Comparison of ENCODE assay signal across 25 cellular contexts in the genomic region with DNA sequence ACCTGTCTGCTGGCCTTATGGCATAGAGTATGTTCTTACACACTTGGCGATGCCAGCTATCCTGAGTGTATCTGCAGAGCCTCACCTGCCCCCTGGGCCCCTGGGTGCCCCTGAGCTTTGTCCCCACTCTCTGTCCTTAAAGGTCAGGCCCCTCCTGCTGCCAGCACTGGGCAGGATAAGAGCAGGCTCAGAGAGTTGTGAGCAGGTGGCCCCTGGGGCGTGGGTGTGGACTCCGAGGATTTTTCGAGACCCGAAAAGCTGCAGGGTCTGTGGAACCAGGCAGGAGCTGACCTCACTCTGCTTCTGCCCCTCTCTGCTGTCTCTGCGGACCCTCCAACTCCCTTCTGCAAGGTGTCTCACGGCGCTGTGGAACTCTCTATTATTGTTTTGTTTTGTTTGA. TPM values are rescaled to one million over a fixed set of nuclear protein-coding genes. Genes with fewer than 3 reads are reported as not detected.
DNase-seq lines count a peak whose midpoint lies in the region; ATAC-seq and TF ChIP-seq lines count a peak whose summit lies in the region.
"Had no signal": no experiment of that assay in that cellular context is flagged by ENCODE, and none has a peak within 500 bp of the region (broad histone marks: within the 10 kb centered on the region; RNA-seq: fewer than 3 reads in every experiment).

No MANE protein-coding gene starts in this region.

- intact Hi-C loops in activated B cell treated with CpG ODN at 0.5 μM for 24 hours (cut with micrococcal nuclease) (no loop called here), posterior vena cava (cut with DNase I) (no loop called here), Caco-2 (cut with micrococcal nuclease; ENCODE audit: unreplicated experiment) (no loop called here)

- H3K4me1 Mint-ChIP-seq in activated B cell treated with CpG ODN at 0.5 μM for 24 hours, result peaks cover 61% of the 10 kb centered on the region
- H3K4me1 Mint-ChIP-seq in Caco-2 (ENCODE audit: low read depth, unreplicated experiment), result peaks cover 26% of the 10 kb centered on the region

- no peak for TF ChIP-seq CTCF in SK-N-SH (IDR thresholded peaks at IDR 0.05)
- TF ChIP-seq CTCF in activated B cell treated with CpG ODN at 0.5 μM for 24 hours (IDR thresholded peaks at IDR 0.05), result no peak
- TF ChIP-seq CTCF in Caco-2 (IDR thresholded peaks at IDR 0.05; ENCODE audit: insufficient read depth in 1 of 2, low read depth in 1 of 2, low read length in 1 of 2, severe bottlenecking in 1 of 2, unreplicated experiment in 1 of 2), result no peak

- H3K36me3 ChIP-seq in SK-N-SH (replicated peaks in 1 of 2; ENCODE audit: control insufficient read depth in 1 of 2, insufficient read depth in 2 of 2, low read length in 1 of 2), result no peaks in the 10 kb centered on the region
- H3K36me3 ChIP-seq in Caco-2 (ENCODE audit: control insufficient read depth, insufficient read depth, low read length), result peaks cover 1% of the 10 kb centered on the region; the same call in 1 of the 2 replicates

- H3K9me3 Mint-ChIP-seq in activated B cell treated with CpG ODN at 0.5 μM for 24 hours, result no peaks in the 10 kb centered on the region
- no peaks in the 10 kb centered on the region for H3K9me3 Mint-ChIP-seq in Caco-2 (ENCODE audit: unreplicated experiment)
- H3K9me3 Mint-ChIP-seq: activated CD4-positive, alpha-beta T cell treated with anti-CD3 and anti-CD28 coated beads, Interleukin-2, amount 10 ng/mL, durations not matched to agents 7 days and 5 days; activated T-cell treated with anti-CD3 and anti-CD28 coated beads, Interleukin-2, amount 50 U/mL, for 4 hours; WTC11 had no signal

- no peak overlapping the region for H3K4me2 ChIP-seq in SK-N-SH

- ATAC-seq in SK-N-SH treated with all-trans-retinoic acid at 6 μM for 48 hours, result no peak
- ATAC-seq in activated B cell treated with CpG ODN at 0.5 μM for 24 hours (ENCODE audit: low read depth), result no peak
- no peak for ATAC-seq in GM18520 (IDR thresholded peaks at IDR 0.05; ENCODE audit: unreplicated experiment)
- ATAC-seq: activated T-cell treated with anti-CD3 and anti-CD28 coated beads, Interleukin-2, amount 50 U/mL, for 4 hours; HCT116; WTC11 had no signal

- H3K27me3 ChIP-seq in SK-N-SH (ENCODE audit: insufficient read depth) (no peaks in the 10 kb centered on the region), Caco-2 (replicated peaks; ENCODE audit: control insufficient read depth, insufficient read depth, low read length) (no peaks in the 10 kb centered on the region)

- H3K4me1 ChIP-seq in SK-N-SH (ENCODE audit: control insufficient read depth in 1 of 2, insufficient read depth in 2 of 2, low read depth in 1 of 2, low read length in 1 of 2) (peaks cover 11 to 65% of the 10 kb centered on the region in 2 experiments; a peak in 3 of 4 replicates), Caco-2 (peaks cover 14% of the 10 kb centered on the region)

- no peak overlapping the region for H3K9ac ChIP-seq in SK-N-SH

- H3K27ac Mint-ChIP-seq in activated B cell treated with CpG ODN at 0.5 μM for 24 hours (peak overlapping the region; percentile 27), Caco-2 (ENCODE audit: unreplicated experiment) (no peak overlapping the region)
- H3K27ac Mint-ChIP-seq: WTC11 had no signal

- WGBS in SK-N-SH (ENCODE audit: low lambda C conversion rate), result 96% methylated on average over 4 of the region's 8 CpGs

- peak; percentile 29 for DNase-seq in SK-N-SH
- no peak for DNase-seq in activated B cell treated with CpG ODN at 0.5 μM for 24 hours
- peak; percentile 57 for DNase-seq in islet precursor cell
- DNase-seq in posterior vena cava (ENCODE audit: low spot score), result peak; percentile 60
- DNase-seq in Caco-2, result no peak
- no peak for DNase-seq in NCI-H510A (lab: John Stamatoyannopoulos, UW)
- DNase-seq: activated CD4-positive, alpha-beta T cell treated with anti-CD3 and anti-CD28 coated beads, Interleukin-2, amount 10 ng/mL, durations not matched to agents 7 days and 5 days; activated gamma-delta T cell; activated T-cell treated with anti-CD3 and anti-CD28 coated beads, Interleukin-2, amount 50 U/mL, for 4 hours; cerebellar nuclear complex; COR-L47; Karpas-422; mesendoderm; NCI-H1417; NCI-H2107; NCI-H82; stimulated activated naive CD4-positive, alpha-beta T cell treated with Interleukin-2 at 50 U/mL for 16 hours had no signal

- no peaks in the 10 kb centered on the region for H4K20me1 ChIP-seq in SK-N-SH (ENCODE audit: insufficient read depth)

- H2AFZ ChIP-seq in SK-N-SH (ENCODE audit: low read depth), result no peak overlapping the region

- H3K4me3 ChIP-seq in SK-N-SH (ENCODE audit: low read depth in 2 of 2, low read length in 1 of 2), result no peak overlapping the region
- H3K4me3 ChIP-seq in Caco-2 (ENCODE audit: low read depth, low read length), result no peak overlapping the region
- H3K4me3 ChIP-seq: skin epidermis, thoracic aorta had no signal

- no peaks in the 10 kb centered on the region for H3K9me2 ChIP-seq in SK-N-SH

- H3K9me3 ChIP-seq in SK-N-SH, result no peaks in the 10 kb centered on the region
- no peaks in the 10 kb centered on the region for H3K9me3 ChIP-seq in Caco-2
- H3K9me3 ChIP-seq: thoracic aorta had no signal

- H3F3A ChIP-seq in SK-N-SH (replicated peaks; ENCODE audit: insufficient read depth), result peaks cover 17% of the 10 kb centered on the region

- peak overlapping the region in 1 of 2 experiments; percentile 77; a peak in 2 of 4 replicates for H3K27ac ChIP-seq in SK-N-SH (ENCODE audit: low read depth in 2 of 2, low read length in 1 of 2)
- H3K27ac ChIP-seq: 22Rv1, C4-2B had no signal

- no TSS peak for BruUV-seq in Caco-2 (replicated peaks; lab: Mats Ljungman, UMichigan)

- CTCF ChIA-PET in SK-N-SH (lab: Yijun Ruan, JAX), result interaction anchor here (1.1 to 2.4 kb wide), 5 partner anchors 9 to 50 kb away, joined by 3 to 15 read pairs (median 5); a partner anchor contains a TSS
- CTCF ChIA-PET in activated B cell treated with CpG ODN at 0.5 μM for 24 hours (lab: Charles Lee), result interaction anchor here (1.0 kb wide), 1 partner anchor 50 kb away, joined by 4 read pairs; no protein-coding TSS in a partner anchor
- CTCF ChIA-PET in Caco-2 (lab: Charles Lee), result no interaction called here

- TF ChIP-seq RAD21 in SK-N-SH (IDR thresholded peaks at IDR 0.05; ENCODE audit: low read length), result no peak

- no peak overlapping the region for H3K4me3 Mint-ChIP-seq in activated B cell treated with CpG ODN at 0.5 μM for 24 hours
- no peak overlapping the region for H3K4me3 Mint-ChIP-seq in Caco-2 (ENCODE audit: unreplicated experiment)
- H3K4me3 Mint-ChIP-seq: activated CD4-positive, alpha-beta T cell treated with anti-CD3 and anti-CD28 coated beads, Interleukin-2, amount 10 ng/mL, durations not matched to agents 7 days and 5 days; activated T-cell treated with anti-CD3 and anti-CD28 coated beads, Interleukin-2, amount 50 U/mL, for 4 hours; WTC11 had no signal

- peaks cover 10% of the 10 kb centered on the region; the same call in 1 of the 2 replicates for H3K79me2 ChIP-seq in SK-N-SH (ENCODE audit: insufficient read depth)

- no peak for TF ChIP-seq EP300 in SK-N-SH (IDR thresholded peaks at IDR 0.05; ENCODE audit: borderline replicate concordance in 1 of 2, low read depth in 1 of 2, low read length in 1 of 2)

- peaks cover 42% of the 10 kb centered on the region for H3K36me3 Mint-ChIP-seq in activated B cell treated with CpG ODN at 0.5 μM for 24 hours (ENCODE audit: low read depth)
- H3K36me3 Mint-ChIP-seq in Caco-2 (ENCODE audit: insufficient read depth, unreplicated experiment), result peaks cover 10% of the 10 kb centered on the region

- H3K27me3 Mint-ChIP-seq in activated B cell treated with CpG ODN at 0.5 μM for 24 hours, result no peaks in the 10 kb centered on the region
- H3K27me3 Mint-ChIP-seq in Caco-2 (ENCODE audit: insufficient read depth, unreplicated experiment), result no peaks in the 10 kb centered on the region
- H3K27me3 Mint-ChIP-seq: activated CD4-positive, alpha-beta T cell treated with anti-CD3 and anti-CD28 coated beads, Interleukin-2, amount 10 ng/mL, durations not matched to agents 7 days and 5 days had no signal

- POLR2A ChIA-PET in SK-N-SH (lab: Yijun Ruan, JAX), result no interaction called here
- POLR2A ChIA-PET in activated B cell treated with CpG ODN at 0.5 μM for 24 hours (lab: Charles Lee), result interaction anchor here (0.6 kb wide), 1 partner anchor 17 kb away, joined by 4 read pairs; no protein-coding TSS in a partner anchor
- POLR2A ChIA-PET in Caco-2 (lab: Charles Lee), result no interaction called here

TF ChIP-seq in SK-N-SH treated with all-trans-retinoic acid at 6 μM for 48 hours, 23 proteins besides CTCF, POLR2A, EP300 and RAD21 (continues in another document):
- no peak for TF ChIP-seq PPARA (CRISPR knock-in tag; IDR thresholded peaks at IDR 0.05; ENCODE audit: borderline replicate concordance)
- TF ChIP-seq ESRRG (CRISPR knock-in tag; IDR thresholded peaks at IDR 0.05), result no peak
- no peak for TF ChIP-seq ZNF8 (CRISPR knock-in tag; IDR thresholded peaks at IDR 0.05)
- no peak for TF ChIP-seq RARB (CRISPR knock-in tag; IDR thresholded peaks at IDR 0.05)
- no peak for TF ChIP-seq TOX (CRISPR knock-in tag; IDR thresholded peaks at IDR 0.05; ENCODE audit: borderline replicate concordance)
- no peak for TF ChIP-seq OSR1 (CRISPR knock-in tag; IDR thresholded peaks at IDR 0.05)
- no peak for TF ChIP-seq SNAI2 (CRISPR knock-in tag; IDR thresholded peaks at IDR 0.05)
- TF ChIP-seq ISL1 (CRISPR knock-in tag; IDR thresholded peaks at IDR 0.05), result no peak
- TF ChIP-seq ZNF565 (CRISPR knock-in tag; conservative IDR thresholded peaks at IDR 0.05; ENCODE audit: low read depth), result no peak
- TF ChIP-seq CSDC2 (CRISPR knock-in tag; IDR thresholded peaks at IDR 0.05), result no peak

RNA-seq across cellular contexts. Expression of a gene that starts 8.2 kb away (rescaled TPM):
- polyA plus RNA-seq in SK-N-SH (2012; rRNA removed), result 20.6 and 21.1 TPM in 2 replicates
- 5.6 and 8.7 TPM in 2 replicates for polyA plus RNA-seq in SK-N-SH (2012; cell fraction: cytosol; rRNA removed)
- 122 and 128 TPM in 2 replicates for polyA plus RNA-seq in SK-N-SH (2012; cell fraction: nucleus; rRNA removed)
- 132 and 154 TPM in 2 replicates for total RNA-seq in activated B cell treated with CpG ODN at 0.5 μM for 24 hours
- 10 to 100 TPM; 12.8 to 19.3 TPM for total RNA-seq in posterior vena cava
- 13.8 and 15.4 TPM in 2 replicates for total RNA-seq in Caco-2 (2022)

RNA-seq across cellular contexts. Expression of a gene that starts 52.5 kb away (rescaled TPM):
- 20.9 and 41.1 TPM in 2 replicates for polyA plus RNA-seq in SK-N-SH (2012; rRNA removed)
- polyA plus RNA-seq in SK-N-SH (2012; cell fraction: cytosol; rRNA removed), result 28.4 and 30.0 TPM in 2 replicates
- 28.8 and 35.8 TPM in 2 replicates for polyA plus RNA-seq in SK-N-SH (2012; cell fraction: nucleus; rRNA removed)
- total RNA-seq in activated B cell treated with CpG ODN at 0.5 μM for 24 hours (51.4 and 54.1 TPM in 2 replicates), posterior vena cava (10 to 100 TPM; 18.3 to 22.3 TPM), Caco-2 (2022) (24.0 and 25.4 TPM in 2 replicates)

Comparison
In these comparisons a context has a peak if more than half of its experiments do, and no peak if none do; other contexts are left out.
1. DNase-seq: peak in SK-N-SH (single experiment), islet precursor cell (single experiment) and posterior vena cava (single experiment); none in activated B cell treated with CpG ODN at 0.5 μM for 24 hours (single experiment), Caco-2 (0 of 2) and NCI-H510A (single experiment).